Comparison of ENCODE assay signal across 9 cellular contexts in genomic region chr15:76330281-76330680, GRCh38. TPM values are rescaled to one million over a fixed set of nuclear protein-coding genes. Genes with fewer than 3 reads are reported as not detected.
DNase-seq lines count a peak whose midpoint lies in the region; ATAC-seq, FAIRE-seq and TF ChIP-seq lines count a peak whose summit lies in the region.
"Had no signal": no experiment of that assay in that cellular context is flagged by ENCODE, and none has a peak within 500 bp of the region (broad histone marks: within the 10 kb centered on the region; RNA-seq: fewer than 3 reads in every experiment).

No MANE protein-coding gene starts in this region.

- no peak overlapping the region for H3K9ac ChIP-seq in fibroblast of lung (ENCODE audit: insufficient read depth, low read length)
- H3K9ac ChIP-seq: BLaER1 treated with 17β-estradiol and CSF1 and Interleukin-3, amounts not matched to agents 10 nM and 100 nM had no signal

- TF ChIP-seq POLR2A in GM12891 (IDR thresholded peaks at IDR 0.05; ENCODE audit: low read depth, low read length), result no peak

- no peaks in the 10 kb centered on the region for H3K9me2 ChIP-seq in OCI-LY7 (ENCODE audit: insufficient read depth, low read length)

- H4K20me1 ChIP-seq in OCI-LY7 (ENCODE audit: insufficient read depth, low read length), result no peaks in the 10 kb centered on the region
- H4K20me1 ChIP-seq in fibroblast of lung (ENCODE audit: control insufficient read depth, extremely low read depth, insufficient read depth, low read length), result no peaks in the 10 kb centered on the region

- H3K4me1 ChIP-seq in OCI-LY7 (ENCODE audit: insufficient read depth, low read length, poor library complexity, severe bottlenecking), result peaks cover 8% of the 10 kb centered on the region
- no peaks in the 10 kb centered on the region for H3K4me1 ChIP-seq in fibroblast of lung (ENCODE audit: control insufficient read depth, extremely low read depth, insufficient read depth, low read length)
- peaks cover 3% of the 10 kb centered on the region for H3K4me1 ChIP-seq in psoas muscle

- H3K9me3 ChIP-seq in OCI-LY7 (ENCODE audit: low read length) (no peaks in the 10 kb centered on the region), fibroblast of lung (ENCODE audit: control insufficient read depth, insufficient read depth, low read depth, low read length) (no peaks in the 10 kb centered on the region), psoas muscle (no peaks in the 10 kb centered on the region)

- ATAC-seq in psoas muscle (peak; percentile 69 to 86 (median 74)), HG02571 (IDR thresholded peaks at IDR 0.05; ENCODE audit: unreplicated experiment) (no peak)

- H3K27ac ChIP-seq in OCI-LY7 (ENCODE audit: low read depth, low read length, poor library complexity, severe bottlenecking) (no peak overlapping the region), fibroblast of lung (ENCODE audit: insufficient read depth, low read length) (no peak overlapping the region), psoas muscle (no peak overlapping the region)
- H3K27ac ChIP-seq: BLaER1 treated with 17β-estradiol and CSF1 and Interleukin-3, amounts not matched to agents 10 nM and 100 nM had no signal

- FAIRE-seq in GM12891 (lab: Jason Lieb, UNC), result no peak

- CTCF ChIA-PET in OCI-LY7 (lab: Charles Lee; ENCODE audit: unreplicated experiment), result no interaction called here

- H3K79me2 ChIP-seq in OCI-LY7 (ENCODE audit: insufficient read depth, low read depth, low read length), result no peaks in the 10 kb centered on the region
- H3K79me2 ChIP-seq in fibroblast of lung (ENCODE audit: control insufficient read depth, insufficient read depth, low read length), result no peaks in the 10 kb centered on the region

- intact Hi-C loops in OCI-LY7 (cut with micrococcal nuclease; ENCODE audit: unreplicated experiment), result loop anchor here (5.0 kb wide), 1 partner anchor 93 kb away; no protein-coding TSS in a partner anchor
- intact Hi-C loops in psoas muscle (cut with DNase I), result loop anchor here (2.0 to 5.0 kb wide), 2 partner anchors 95 to 138 kb away; no protein-coding TSS in a partner anchor

- POLR2A ChIA-PET in OCI-LY7 (lab: Charles Lee), result no interaction called here

- no peaks in the 10 kb centered on the region for H3K36me3 ChIP-seq in OCI-LY7 (ENCODE audit: insufficient read depth, low read length)
- no peaks in the 10 kb centered on the region for H3K36me3 ChIP-seq in fibroblast of lung (ENCODE audit: control insufficient read depth, insufficient read depth, low read length)
- no peaks in the 10 kb centered on the region for H3K36me3 ChIP-seq in psoas muscle (ENCODE audit: insufficient read depth in 1 of 2, low read depth in 1 of 2)
- H3K36me3 ChIP-seq: BLaER1 treated with 17β-estradiol and CSF1 and Interleukin-3, amounts not matched to agents 10 nM and 100 nM had no signal

- H3K4me2 ChIP-seq in OCI-LY7 (ENCODE audit: low read length), result no peak overlapping the region
- no peak overlapping the region for H3K4me2 ChIP-seq in fibroblast of lung (ENCODE audit: extremely low read depth, insufficient read depth, low read length)
- H3K4me2 ChIP-seq: BLaER1 treated with 17β-estradiol and CSF1 and Interleukin-3, amounts not matched to agents 10 nM and 100 nM had no signal

- peak; percentile 29 to 31 for DNase-seq in NCI-H2081 (lab: John Stamatoyannopoulos, UW)
- no peak for DNase-seq in NCI-H2081 treated with DMSO at 0.1 percent for 48 hours (lab: John Stamatoyannopoulos, UW)
- DNase-seq in OCI-LY7 (ENCODE audit: low spot score), result no peak
- DNase-seq in fibroblast of lung (ENCODE audit: low read depth in 2 of 2), result peak; percentile 35 to 66
- peak in 1 of 2 donors; percentile 81 for DNase-seq in psoas muscle
- no peak for DNase-seq in activated CD4-positive, CD25-positive, alpha-beta regulatory T cell (lab: John Stamatoyannopoulos, UW)
- no peak for DNase-seq in GM12891 (ENCODE audit: insufficient read length, low spot score)

- BruUV-seq in OCI-LY7 (replicated peaks; lab: Mats Ljungman, UMichigan), result no TSS peak

- peak; percentile 49 for TF ChIP-seq CTCF in OCI-LY7 (conservative IDR thresholded peaks at IDR 0.05; ENCODE audit: low read length)
- peak; percentile 59 to 79 for TF ChIP-seq CTCF in fibroblast of lung (conservative IDR thresholded peaks at IDR 0.05 in 1 of 2, IDR thresholded peaks at IDR 0.05 in 1 of 2; ENCODE audit: low read depth in 1 of 2, low read length in 2 of 2)
- TF ChIP-seq CTCF in psoas muscle (IDR thresholded peaks at IDR 0.05), result peak; percentile 55

- 32 to 56% (median 46%) methylated on average over 4 of the region's 4 CpGs for WGBS in psoas muscle, 3 donors

- H3K27me3 ChIP-seq in fibroblast of lung (ENCODE audit: control insufficient read depth, insufficient read depth, low read length), result peaks cover 18% of the 10 kb centered on the region
- H3K27me3 ChIP-seq in psoas muscle (ENCODE audit: insufficient read depth in 3 of 3, low read length in 2 of 3), result peaks cover 0 to 27% (median 17%) of the 10 kb centered on the region in 3 donors

- no peak overlapping the region for H2AFZ ChIP-seq in OCI-LY7 (ENCODE audit: low read length)
- H2AFZ ChIP-seq in fibroblast of lung (ENCODE audit: low read length), result no peak overlapping the region

- no peak overlapping the region for H3K4me3 ChIP-seq in OCI-LY7 (ENCODE audit: low read depth, low read length, poor library complexity, severe bottlenecking)
- H3K4me3 ChIP-seq in fibroblast of lung (replicated peaks in 1 of 4; ENCODE audit: control extremely low read depth in 1 of 4, insufficient read depth in 1 of 4, low read depth in 3 of 4, low read length in 4 of 4), result no peak overlapping the region
- H3K4me3 ChIP-seq in psoas muscle, result no peak overlapping the region
- H3K4me3 ChIP-seq: BLaER1 treated with 17β-estradiol and CSF1 and Interleukin-3, amounts not matched to agents 10 nM and 100 nM had no signal

TF ChIP-seq in GM12891, 5 proteins besides CTCF, POLR2A, EP300 and RAD21:
- TF ChIP-seq SPI1 (IDR thresholded peaks at IDR 0.05; ENCODE audit: low read depth, low read length) (no peak), POU2F2 (IDR thresholded peaks at IDR 0.05; ENCODE audit: low read depth, low read length) (no peak), POLR2AphosphoS5 (IDR thresholded peaks at IDR 0.05; ENCODE audit: low read depth, low read length) (no peak), TAF1 (IDR thresholded peaks at IDR 0.05; ENCODE audit: low read depth, low read length) (no peak), PAX5 (IDR thresholded peaks at IDR 0.05; ENCODE audit: insufficient read depth, low read length, severe bottlenecking) (no peak)

RNA-seq across cellular contexts. Expression of gene ISL2, which starts 6.3 kb away (rescaled TPM):
- 2.8 and 6.2 TPM in 2 replicates for total RNA-seq in OCI-LY7 (2014; rRNA removed; shearing (Covaris generic))
- total RNA-seq in OCI-LY7 (2022), result 11.8 and 12.7 TPM in 2 replicates
- 0.17 and 0.26 TPM in 2 replicates for total RNA-seq in fibroblast of lung
- 0.02 and 0.03 TPM in 2 replicates for polyA plus RNA-seq in fibroblast of lung
- polyA plus RNA-seq in fibroblast of lung (2012), result 0.12 TPM in 1 of 2 replicates, not detected in the other
- polyA minus RNA-seq in fibroblast of lung (ENCODE audit: low replicate concordance), result not detected in 2 replicates
- not detected for total RNA-seq in psoas muscle
- polyA plus RNA-seq in psoas muscle, result not detected
- polyA plus RNA-seq in GM12891 (2012; ENCODE audit: low read depth, missing spikeins), result 2.6 TPM

RNA-seq across cellular contexts. Expression of gene ETFA, which starts 19.0 kb away (rescaled TPM):
- total RNA-seq in OCI-LY7 (2014; rRNA removed; shearing (Covaris generic)), result 84.8 and 99.4 TPM in 2 replicates
- total RNA-seq in OCI-LY7 (2022) (126 and 146 TPM in 2 replicates), fibroblast of lung (106 and 129 TPM in 2 replicates), psoas muscle (100 to 1,000 TPM; 258 to 315 (median 279) TPM)
- polyA plus RNA-seq in fibroblast of lung (139 and 161 TPM in 2 replicates), psoas muscle (100 to 1,000 TPM; 257 to 368 (median 276) TPM)
- polyA plus RNA-seq in fibroblast of lung (2012), result 125 and 126 TPM in 2 replicates
- 18.1 and 21.2 TPM in 2 replicates for polyA minus RNA-seq in fibroblast of lung (ENCODE audit: low replicate concordance)
- 213 TPM for polyA plus RNA-seq in GM12891 (2012; ENCODE audit: low read depth, missing spikeins)

Comparison
In these comparisons a context has a peak if more than half of its experiments do, and no peak if none do; other contexts are left out.
1. DNase-seq: peak in NCI-H2081 (2 of 2) and fibroblast of lung (2 of 2); none in NCI-H2081 treated with DMSO at 0.1 percent for 48 hours (single experiment), OCI-LY7 (single experiment), activated CD4-positive, CD25-positive, alpha-beta regulatory T cell (0 of 4) and GM12891 (single experiment).
2. Peak in every context shown above with its lines, with median percentiles within 50 percentile points of each other: CTCF ChIP-seq.